In the genomic region with DNA sequence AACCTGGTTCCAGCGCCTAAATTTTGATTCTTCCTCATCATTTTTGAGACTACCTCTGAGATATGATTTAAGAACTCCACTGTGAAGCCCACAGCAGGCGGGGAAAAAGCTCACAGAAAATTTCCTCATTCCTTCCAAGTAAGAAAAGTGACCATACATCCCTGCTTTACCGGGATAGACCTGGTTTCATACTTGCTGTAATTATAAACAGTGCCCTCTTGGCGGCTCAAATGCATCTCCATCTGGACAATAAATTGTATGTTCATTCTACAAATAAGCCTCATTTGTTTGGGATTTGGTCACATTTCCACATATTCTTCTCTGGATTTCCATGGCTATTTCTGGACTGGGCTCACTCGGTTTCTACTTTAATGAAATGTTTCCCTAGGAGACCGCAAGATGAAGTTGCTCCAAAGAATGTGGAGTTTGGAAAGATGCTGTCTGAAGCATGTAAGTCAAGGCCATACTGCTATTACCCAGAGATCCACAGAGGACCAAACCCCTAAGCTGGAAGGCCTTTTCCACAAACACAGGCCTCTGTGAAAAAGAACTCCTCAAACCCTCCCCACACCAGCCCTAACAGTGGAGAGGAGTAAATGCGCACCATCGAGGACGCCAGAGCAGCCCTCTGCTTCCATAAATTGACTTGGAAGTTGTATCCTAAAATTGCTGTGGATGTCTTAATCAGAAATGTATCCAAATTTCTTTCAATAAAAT, we compare ENCODE assay signal across 24 cellular contexts. TPM values are rescaled to one million over a fixed set of nuclear protein-coding genes. Genes with fewer than 3 reads are reported as not detected.
DNase-seq lines count a peak whose midpoint lies in the region; ATAC-seq and TF ChIP-seq lines count a peak whose summit lies in the region.
"Had no signal": no experiment of that assay in that cellular context is flagged by ENCODE, and none has a peak within 500 bp of the region (broad histone marks: within the 10 kb centered on the region; RNA-seq: fewer than 3 reads in every experiment).

No MANE protein-coding gene starts in this region.

- BruUV-seq in A673 (replicated peaks; lab: Mats Ljungman, UMichigan) (no TSS peak), PC-9 (replicated peaks; lab: Mats Ljungman, UMichigan) (no TSS peak)

- H3K27ac Mint-ChIP-seq in activated CD4-positive, alpha-beta T cell treated with anti-CD3 and anti-CD28 coated beads, Interleukin-2, amount 10 ng/mL, durations not matched to agents 7 days and 5 days: peak overlapping the region; percentile 50
- peak overlapping the region; percentile 13 for H3K27ac Mint-ChIP-seq in activated naive CD8-positive, alpha-beta T cell treated with anti-CD3 and anti-CD28 coated beads, Interleukin-2, amount 10 ng/mL, durations not matched to agents 7 days and 5 days
- H3K27ac Mint-ChIP-seq in naive thymus-derived CD4-positive, alpha-beta T cell: peak overlapping the region in 8 of 9 donors; percentile 6 to 82 (median 52)

- H3K4me1 Mint-ChIP-seq in activated CD4-positive, alpha-beta T cell treated with anti-CD3 and anti-CD28 coated beads, Interleukin-2, amount 10 ng/mL, durations not matched to agents 7 days and 5 days: peaks cover 95% of the 10 kb centered on the region
- H3K4me1 Mint-ChIP-seq in activated naive CD8-positive, alpha-beta T cell treated with anti-CD3 and anti-CD28 coated beads, Interleukin-2, amount 10 ng/mL, durations not matched to agents 7 days and 5 days: peaks cover 77% of the 10 kb centered on the region
- peaks cover 27 to 88% (median 70%) of the 10 kb centered on the region in 7 donors for H3K4me1 Mint-ChIP-seq in naive thymus-derived CD4-positive, alpha-beta T cell

- no peak overlapping the region for H3K4me2 ChIP-seq in PC-9
- H3K4me2 ChIP-seq: BLaER1 had no signal

- H3K27me3 ChIP-seq in naive thymus-derived CD4-positive, alpha-beta T cell (ENCODE audit: control insufficient read depth in 2 of 2, insufficient read depth in 2 of 2, low read length in 2 of 2): no peaks in the 10 kb centered on the region
- H3K27me3 ChIP-seq in A673 (replicated peaks; ENCODE audit: insufficient read depth, low read depth, low read length, poor library complexity) (no peaks in the 10 kb centered on the region), PC-9 (ENCODE audit: insufficient read depth, low read depth) (no peaks in the 10 kb centered on the region)
- H3K27me3 ChIP-seq: adrenal gland, BLaER1, dorsolateral prefrontal cortex, SJCRH30 had no signal

- H3K4me1 ChIP-seq in naive thymus-derived CD4-positive, alpha-beta T cell (ENCODE audit: control insufficient read depth in 2 of 2, insufficient read depth in 2 of 2, low read length in 2 of 2): peaks cover 14 to 17% of the 10 kb centered on the region in 2 donors
- H3K4me1 ChIP-seq in A673 (ENCODE audit: insufficient read depth, low read length, poor library complexity, severe bottlenecking) (no peaks in the 10 kb centered on the region), PC-9 (replicated peaks; ENCODE audit: insufficient read depth) (no peaks in the 10 kb centered on the region)
- H3K4me1 ChIP-seq: BLaER1, HAP-1, psoas muscle, SJCRH30 had no signal

- peaks cover 16% of the 10 kb centered on the region for H3K9me3 Mint-ChIP-seq in activated CD4-positive, alpha-beta T cell treated with anti-CD3 and anti-CD28 coated beads, Interleukin-2, amount 10 ng/mL, durations not matched to agents 7 days and 5 days
- peaks cover 11% of the 10 kb centered on the region for H3K9me3 Mint-ChIP-seq in activated naive CD8-positive, alpha-beta T cell treated with anti-CD3 and anti-CD28 coated beads, Interleukin-2, amount 10 ng/mL, durations not matched to agents 7 days and 5 days
- peaks cover 0 to 14% (median 3%) of the 10 kb centered on the region in 11 donors for H3K9me3 Mint-ChIP-seq in naive thymus-derived CD4-positive, alpha-beta T cell
- H3K9me3 Mint-ChIP-seq: IgD-negative memory B cell had no signal

- no peaks in the 10 kb centered on the region for H3K9me3 ChIP-seq in naive thymus-derived CD4-positive, alpha-beta T cell (ENCODE audit: control insufficient read depth in 2 of 3, low read length in 3 of 3)
- no peaks in the 10 kb centered on the region for H3K9me3 ChIP-seq in A673 (ENCODE audit: low read depth, low read length, poor library complexity, severe bottlenecking)
- no peaks in the 10 kb centered on the region for H3K9me3 ChIP-seq in PC-9 (ENCODE audit: insufficient read depth, low read depth)
- H3K9me3 ChIP-seq: adrenal gland, HAP-1, psoas muscle, SJCRH30 had no signal

- no peaks in the 10 kb centered on the region for H3K9me2 ChIP-seq in PC-9 (ENCODE audit: insufficient read depth)

- H3K4me3 ChIP-seq in naive thymus-derived CD4-positive, alpha-beta T cell (ENCODE audit: low read length): no peak overlapping the region
- H3K4me3 ChIP-seq in A673 (ENCODE audit: low read depth, low read length, poor library complexity, severe bottlenecking): no peak overlapping the region
- no peak overlapping the region for H3K4me3 ChIP-seq in PC-9
- H3K4me3 ChIP-seq: adrenal gland, BLaER1, dorsolateral prefrontal cortex, HAP-1, psoas muscle, SJCRH30 had no signal

- H4K20me1 ChIP-seq in PC-9 (ENCODE audit: insufficient read depth): no peaks in the 10 kb centered on the region
- H4K20me1 ChIP-seq: BLaER1 had no signal

- no peak overlapping the region for H2AFZ ChIP-seq in PC-9

- no peak overlapping the region for H3K27ac ChIP-seq in naive thymus-derived CD4-positive, alpha-beta T cell (ENCODE audit: low read depth, low read length)
- H3K27ac ChIP-seq in A673 (ENCODE audit: low read depth, low read length, poor library complexity, severe bottlenecking) (no peak overlapping the region), PC-9 (no peak overlapping the region)
- H3K27ac ChIP-seq: adrenal gland, BLaER1, HL-60, psoas muscle, SJCRH30 had no signal

- ATAC-seq in activated naive CD8-positive, alpha-beta T cell treated with anti-CD3 and anti-CD28 coated beads, Interleukin-2, amount 10 ng/mL, durations not matched to agents 7 days and 5 days (ENCODE audit: low read depth): no peak
- ATAC-seq in naive thymus-derived CD4-positive, alpha-beta T cell: no peak
- ATAC-seq in HG02571 (IDR thresholded peaks at IDR 0.05; ENCODE audit: unreplicated experiment): no peak
- ATAC-seq: psoas muscle had no signal

- no peaks in the 10 kb centered on the region for H3K79me2 ChIP-seq in PC-9 (ENCODE audit: low read depth)

- H3F3A ChIP-seq in PC-9 (ENCODE audit: insufficient read depth, low read depth): no peaks in the 10 kb centered on the region

- H3K4me3 Mint-ChIP-seq in activated CD4-positive, alpha-beta T cell treated with anti-CD3 and anti-CD28 coated beads, Interleukin-2, amount 10 ng/mL, durations not matched to agents 7 days and 5 days: no peak overlapping the region
- no peak overlapping the region for H3K4me3 Mint-ChIP-seq in activated naive CD8-positive, alpha-beta T cell treated with anti-CD3 and anti-CD28 coated beads, Interleukin-2, amount 10 ng/mL, durations not matched to agents 7 days and 5 days
- H3K4me3 Mint-ChIP-seq in naive thymus-derived CD4-positive, alpha-beta T cell: no peak overlapping the region
- H3K4me3 Mint-ChIP-seq: IgD-negative memory B cell had no signal

- CTCF ChIA-PET in activated CD4-positive, alpha-beta T cell treated with anti-CD3 and anti-CD28 coated beads, Interleukin-2, amount 10 ng/mL, durations not matched to agents 7 days and 5 days (lab: Charles Lee): interaction anchor here (0.9 to 1.8 kb wide), 6 partner anchors 11 to 32 kb away, joined by 3 to 5 read pairs (median 3); no protein-coding TSS in a partner anchor
- CTCF ChIA-PET in naive thymus-derived CD4-positive, alpha-beta T cell (lab: Charles Lee): interaction anchor here (1.3 kb wide), 1 partner anchor 52 kb away, joined by 5 read pairs; no protein-coding TSS in a partner anchor
- CTCF ChIA-PET in A673 (lab: Charles Lee) (no interaction called here), PC-9 (lab: Charles Lee) (no interaction called here)

- peak; percentile 40 for TF ChIP-seq POLR2A in GM19099 (IDR thresholded peaks at IDR 0.05; ENCODE audit: extremely low read depth, insufficient read length, low read depth)

- H3K27me3 Mint-ChIP-seq in activated CD4-positive, alpha-beta T cell treated with anti-CD3 and anti-CD28 coated beads, Interleukin-2, amount 10 ng/mL, durations not matched to agents 7 days and 5 days: no peaks in the 10 kb centered on the region
- no peaks in the 10 kb centered on the region for H3K27me3 Mint-ChIP-seq in activated naive CD8-positive, alpha-beta T cell treated with anti-CD3 and anti-CD28 coated beads, Interleukin-2, amount 10 ng/mL, durations not matched to agents 7 days and 5 days
- no peaks in the 10 kb centered on the region for H3K27me3 Mint-ChIP-seq in naive thymus-derived CD4-positive, alpha-beta T cell
- H3K27me3 Mint-ChIP-seq: IgD-negative memory B cell had no signal

- intact Hi-C loops in naive thymus-derived CD4-positive, alpha-beta T cell (cut with micrococcal nuclease): loop anchor here in 1 of 2 donors (5.0 kb wide), 1 partner anchor 32 kb away; no protein-coding TSS in a partner anchor
- intact Hi-C loops in A673 (cut with micrococcal nuclease; ENCODE audit: unreplicated experiment) (no loop called here), PC-9 (cut with micrococcal nuclease; ENCODE audit: unreplicated experiment) (no loop called here)

- POLR2A ChIA-PET in activated CD4-positive, alpha-beta T cell treated with anti-CD3 and anti-CD28 coated beads, Interleukin-2, amount 10 ng/mL, durations not matched to agents 7 days and 5 days (lab: Charles Lee): no interaction called here
- POLR2A ChIA-PET in activated naive CD8-positive, alpha-beta T cell treated with anti-CD3 and anti-CD28 coated beads, Interleukin-2, amount 10 ng/mL, durations not matched to agents 7 days and 5 days (lab: Charles Lee): interaction anchor here (1.4 to 8.2 kb wide), 4 partner anchors 12 to 20 kb away, joined by 5 to 49 read pairs (median 5); a partner anchor contains a TSS
- POLR2A ChIA-PET in naive thymus-derived CD4-positive, alpha-beta T cell (lab: Charles Lee): interaction anchor here (0.8 to 1.2 kb wide), 2 partner anchors 14 to 19 kb away, joined by 3 read pairs; a partner anchor contains a TSS
- POLR2A ChIA-PET in A673 (lab: Charles Lee; ENCODE audit: low non-redundant PET) (no interaction called here), PC-9 (lab: Charles Lee; ENCODE audit: unreplicated experiment) (no interaction called here)

- H3K36me3 Mint-ChIP-seq in activated CD4-positive, alpha-beta T cell treated with anti-CD3 and anti-CD28 coated beads, Interleukin-2, amount 10 ng/mL, durations not matched to agents 7 days and 5 days (ENCODE audit: low read depth): peaks cover 95% of the 10 kb centered on the region
- H3K36me3 Mint-ChIP-seq in activated naive CD8-positive, alpha-beta T cell treated with anti-CD3 and anti-CD28 coated beads, Interleukin-2, amount 10 ng/mL, durations not matched to agents 7 days and 5 days: peaks cover 92% of the 10 kb centered on the region
- peaks cover 40 to 93% (median 82%) of the 10 kb centered on the region in 5 donors for H3K36me3 Mint-ChIP-seq in naive thymus-derived CD4-positive, alpha-beta T cell

- peaks cover 73 to 98% (median 85%) of the 10 kb centered on the region in 3 experiments for H3K36me3 ChIP-seq in naive thymus-derived CD4-positive, alpha-beta T cell (ENCODE audit: control insufficient read depth in 2 of 3, insufficient read depth in 3 of 3, low read length in 3 of 3)
- peaks cover 83% of the 10 kb centered on the region for H3K36me3 ChIP-seq in A673 (ENCODE audit: insufficient read depth, low read length, poor library complexity, severe bottlenecking)
- peaks cover 5% of the 10 kb centered on the region; the same call in 1 of the 2 replicates for H3K36me3 ChIP-seq in PC-9 (ENCODE audit: low read depth)

- DNase-seq in activated CD4-positive, alpha-beta T cell treated with anti-CD3 and anti-CD28 coated beads, Interleukin-2, amount 10 ng/mL, durations not matched to agents 7 days and 5 days: no peak
- DNase-seq in activated CD4-positive, alpha-beta T cell treated with anti-CD3 and anti-CD28 coated beads for 4 hours: no peak
- DNase-seq in activated naive CD8-positive, alpha-beta T cell treated with anti-CD3 and anti-CD28 coated beads, Interleukin-2, amount 10 ng/mL, durations not matched to agents 7 days and 5 days: no peak
- no peak for DNase-seq in naive thymus-derived CD4-positive, alpha-beta T cell
- no peak for DNase-seq in A673 (ENCODE audit: low spot score)
- no peak for DNase-seq in PC-9
- DNase-seq: activated CD4-positive, CD25-positive, alpha-beta regulatory T cell treated with anti-CD3 and anti-CD28 coated beads, Interleukin-2, amount 50 U/mL, for 72 hours; activated CD8-positive, alpha-beta memory T cell treated with anti-CD3 and anti-CD28 coated beads, Interleukin-2, amount 50 U/mL, for 48 hours; adrenal gland; dorsolateral prefrontal cortex; midbrain; NCI-H1694; NCI-H774; OCI-M1; psoas muscle; SJCRH30; stimulated activated CD4-positive, alpha-beta T cell treated with anti-CD3 and anti-CD28 coated beads, Interleukin-2, amount 100 ng/mL, for 24 hours; T-helper 9 cell had no signal

- TF ChIP-seq CTCF in A673 (conservative IDR thresholded peaks at IDR 0.05; ENCODE audit: low read depth, low read length) (no peak), PC-9 (conservative IDR thresholded peaks at IDR 0.05) (no peak)

RNA-seq across cellular contexts. Expression of a gene that starts 13.9 kb away (rescaled TPM):
- total RNA-seq in activated CD4-positive, alpha-beta T cell treated with anti-CD3 and anti-CD28 coated beads, Interleukin-2, amount 10 ng/mL, durations not matched to agents 7 days and 5 days: 100 to 1,000 TPM; 876 to 958 TPM
- total RNA-seq in activated naive CD8-positive, alpha-beta T cell treated with anti-CD3 and anti-CD28 coated beads, Interleukin-2, amount 10 ng/mL, durations not matched to agents 7 days and 5 days: 100 to 1,000 TPM; 544 to 571 TPM
- total RNA-seq in naive thymus-derived CD4-positive, alpha-beta T cell: 1,000 to 10,000 TPM in 1 of 5 experiments, 10 to 100 TPM in 4; 74.1 to 1,177 (median 89.6) TPM
- 100 to 1,000 TPM; 221 to 244 TPM for polyA plus RNA-seq in naive thymus-derived CD4-positive, alpha-beta T cell
- total RNA-seq in A673 (2021) (69.5 and 76.5 TPM in 2 replicates), PC-9 (2021) (28.0 and 32.5 TPM in 2 replicates)

Comparison
In these comparisons a context has a peak if more than half of its experiments do, and no peak if none do; other contexts are left out.
1. CTCF ChIA-PET loops: an anchor here in activated CD4-positive, alpha-beta T cell treated with anti-CD3 and anti-CD28 coated beads, Interleukin-2, amount 10 ng/mL, durations not matched to agents 7 days and 5 days (0.9 to 1.8 kb wide) and naive thymus-derived CD4-positive, alpha-beta T cell (1.3 kb wide); none called in A673 and PC-9.
2. POLR2A ChIA-PET loops: an anchor here in activated naive CD8-positive, alpha-beta T cell treated with anti-CD3 and anti-CD28 coated beads, Interleukin-2, amount 10 ng/mL, durations not matched to agents 7 days and 5 days (1.4 to 8.2 kb wide) and naive thymus-derived CD4-positive, alpha-beta T cell (0.8 to 1.2 kb wide); none called in activated CD4-positive, alpha-beta T cell treated with anti-CD3 and anti-CD28 coated beads, Interleukin-2, amount 10 ng/mL, durations not matched to agents 7 days and 5 days, A673 and PC-9.